Comparison of ENCODE assay signal across 8 cellular contexts in genomic region chr6:28135393-28135792, GRCh38. TPM values are rescaled to one million over a fixed set of nuclear protein-coding genes. Genes with fewer than 3 reads are reported as not detected.
A peak's percentile ranks its signal among the peaks of the same experiment; 100 is the strongest.
DNase-seq lines count a peak whose midpoint lies in the region; ATAC-seq and TF ChIP-seq lines count a peak whose summit lies in the region.

No MANE protein-coding gene starts in this region.

- no peak overlapping the region for H3K23ac ChIP-seq in mesendoderm (ENCODE audit: low read length)

- WGBS in mesendoderm (ENCODE audit: extremely low coverage, insufficient coverage, low lambda C conversion rate): no CpG with 5 or more reads among the region's 3 CpGs

- H3K27ac Mint-ChIP-seq in CD14-positive monocyte: peak overlapping the region; percentile 1 to 99 (median 66)
- peak overlapping the region; percentile 98 for H3K27ac Mint-ChIP-seq in activated CD8-positive, alpha-beta T cell treated with anti-CD3 and anti-CD28 coated beads for 36 hours

- H3K56ac ChIP-seq in mesendoderm (ENCODE audit: low read length): no peak overlapping the region

- H4K5ac ChIP-seq in mesendoderm (ENCODE audit: low read length): no peak overlapping the region

- H3K27me3 Mint-ChIP-seq in CD14-positive monocyte (ENCODE audit: low read depth in 3 of 3): peaks cover 0 to 4% (median 2%) of the 10 kb centered on the region in 3 donors
- H3K27me3 Mint-ChIP-seq in activated CD8-positive, alpha-beta T cell treated with anti-CD3 and anti-CD28 coated beads for 36 hours: no peaks in the 10 kb centered on the region

- no peak for ATAC-seq in activated CD8-positive, alpha-beta T cell treated with anti-CD3 and anti-CD28 coated beads for 36 hours
- no peak for ATAC-seq in GM18909 (IDR thresholded peaks at IDR 0.05; ENCODE audit: poor library complexity, unreplicated experiment)

- no peaks in the 10 kb centered on the region for H3K9me3 Mint-ChIP-seq in CD14-positive monocyte
- H3K9me3 Mint-ChIP-seq in activated CD8-positive, alpha-beta T cell treated with anti-CD3 and anti-CD28 coated beads for 36 hours: no peaks in the 10 kb centered on the region

- no peak overlapping the region for H2AK5ac ChIP-seq in mesendoderm (ENCODE audit: low read length)

- no peaks in the 10 kb centered on the region for H3K79me2 ChIP-seq in mesendoderm (ENCODE audit: control insufficient read depth, insufficient read depth, low read length)

- in situ Hi-C loops in HAP-1 (cut with MboI; ENCODE audit: low sequenced_read_pairs): loop anchor here (10.0 to 25.0 kb wide), 2 partner anchors 127 to 219 kb away; partner anchors contain the start of genes NKAPL, ZKSCAN4 and ZSCAN26

- no peak overlapping the region for H3K4me2 ChIP-seq in mesendoderm (ENCODE audit: low read length)

- H3K36me3 Mint-ChIP-seq in CD14-positive monocyte: peaks cover 10 to 19% of the 10 kb centered on the region in 2 donors
- H3K36me3 Mint-ChIP-seq in activated CD8-positive, alpha-beta T cell treated with anti-CD3 and anti-CD28 coated beads for 36 hours (ENCODE audit: low read depth): peaks cover 31% of the 10 kb centered on the region

- no peak overlapping the region for H2BK5ac ChIP-seq in mesendoderm (ENCODE audit: low read length)

- peaks cover 45% of the 10 kb centered on the region for H3K4me1 Mint-ChIP-seq in CD14-positive monocyte
- peaks cover 58% of the 10 kb centered on the region for H3K4me1 Mint-ChIP-seq in activated CD8-positive, alpha-beta T cell treated with anti-CD3 and anti-CD28 coated beads for 36 hours (ENCODE audit: low read depth)

- POLR2A ChIA-PET in activated CD8-positive, alpha-beta T cell treated with anti-CD3 and anti-CD28 coated beads for 36 hours (lab: Charles Lee): interaction anchor here (3.0 to 3.4 kb wide), 2 partner anchors 10 to 30 kb away, joined by 12 to 15 read pairs; partner anchors contain the start of gene ZSCAN16

- no peak overlapping the region for H2BK120ac ChIP-seq in mesendoderm (ENCODE audit: low read depth, low read length)

- CTCF ChIA-PET in activated CD8-positive, alpha-beta T cell treated with anti-CD3 and anti-CD28 coated beads for 36 hours (lab: Charles Lee): no interaction called here

- H3K4me1 ChIP-seq in HAP-1: peaks cover 12% of the 10 kb centered on the region
- H3K4me1 ChIP-seq in mesendoderm (ENCODE audit: control insufficient read depth, low read depth, low read length): no peaks in the 10 kb centered on the region

- intact Hi-C loops in CD14-positive monocyte (cut with micrococcal nuclease): loop anchor here (5.0 to 10.0 kb wide), 3 partner anchors 53 to 661 kb away; partner anchors contain the start of genes NKAPL (in 2 of the 2), ZKSCAN4 (in 2 of the 2), ZNF165 (in 1 of the 2) and ZNF184 (in 1 of the 2)
- intact Hi-C loops in activated CD8-positive, alpha-beta T cell treated with anti-CD3 and anti-CD28 coated beads for 36 hours (cut with micrococcal nuclease): loop anchor here (2.0 to 10.0 kb wide), 2 partner anchors 119 to 221 kb away; partner anchors contain the start of genes NKAPL and ZKSCAN4

- DNase-seq in CD14-positive monocyte (ENCODE audit: low spot score): no peak
- peak in 1 of 2 experiments; percentile 26 for DNase-seq in HAP-1 (ENCODE audit: low spot score in 2 of 2)
- no peak for DNase-seq in activated CD8-positive, alpha-beta T cell treated with anti-CD3 and anti-CD28 coated beads for 36 hours
- DNase-seq in mesendoderm: peak; percentile 37
- no peak for DNase-seq in amygdala (lab: John Stamatoyannopoulos, UW)
- DNase-seq in foreskin melanocyte: no peak
- no peak for DNase-seq in stimulated activated CD8-positive, alpha-beta memory T cell treated with anti-CD3 and anti-CD28 coated beads, Interleukin-4, amount 100 ng/mL, for 48 hours

- peaks cover 4% of the 10 kb centered on the region for H3K79me1 ChIP-seq in mesendoderm (ENCODE audit: low read length)

- H3K18ac ChIP-seq in mesendoderm (ENCODE audit: low read length): no peak overlapping the region

- H3K27me3 ChIP-seq in HAP-1 (ENCODE audit: low read depth): no peaks in the 10 kb centered on the region
- no peaks in the 10 kb centered on the region for H3K27me3 ChIP-seq in mesendoderm (ENCODE audit: insufficient read depth, low read length, poor library complexity)

- H4K8ac ChIP-seq in mesendoderm (ENCODE audit: low read depth, low read length): no peak overlapping the region

- H3K27ac ChIP-seq in mesendoderm (ENCODE audit: low read depth, low read length): no peak overlapping the region

- H3K4me3 Mint-ChIP-seq in CD14-positive monocyte: no peak overlapping the region
- H3K4me3 Mint-ChIP-seq in activated CD8-positive, alpha-beta T cell treated with anti-CD3 and anti-CD28 coated beads for 36 hours: peak overlapping the region; percentile 87

- no peak overlapping the region for H2BK15ac ChIP-seq in mesendoderm (replicated peaks; ENCODE audit: low read depth)

- H3K36me3 ChIP-seq in HAP-1 (replicated peaks) (no peaks in the 10 kb centered on the region), mesendoderm (ENCODE audit: control insufficient read depth, insufficient read depth, low read length) (no peaks in the 10 kb centered on the region)

- no peaks in the 10 kb centered on the region for H3K9me3 ChIP-seq in HAP-1

- H3K4ac ChIP-seq in mesendoderm (ENCODE audit: low read depth, low read length): no peak overlapping the region

- TF ChIP-seq CTCF in CD14-positive monocyte (IDR thresholded peaks at IDR 0.05): no peak
- no peak for TF ChIP-seq CTCF in activated CD8-positive, alpha-beta T cell treated with anti-CD3 and anti-CD28 coated beads for 36 hours (IDR thresholded peaks at IDR 0.05)

- H3K4me3 ChIP-seq in HAP-1: peak overlapping the region; percentile 58
- H3K4me3 ChIP-seq in mesendoderm (ENCODE audit: low read length): no peak overlapping the region

- no peak overlapping the region for H3K9ac ChIP-seq in mesendoderm (ENCODE audit: low read length)

RNA-seq across cellular contexts. Expression of gene ZKSCAN8, which starts 6.3 kb away (rescaled TPM):
- under 1 TPM; 0.49 to 0.71 TPM for polyA plus RNA-seq in CD14-positive monocyte
- 10 to 100 TPM; 18.9 to 20.3 TPM for total RNA-seq in activated CD8-positive, alpha-beta T cell treated with anti-CD3 and anti-CD28 coated beads for 36 hours
- 10.2 TPM for polyA plus RNA-seq in mesendoderm (2013, experiment 1 of 2)
- polyA plus RNA-seq in mesendoderm (2013, experiment 2 of 2): 10.4 TPM

RNA-seq across cellular contexts. Expression of gene ZSCAN16, which starts 11.0 kb away (rescaled TPM):
- 1 to 10 TPM; 3.5 to 5.9 TPM for polyA plus RNA-seq in CD14-positive monocyte
- total RNA-seq in activated CD8-positive, alpha-beta T cell treated with anti-CD3 and anti-CD28 coated beads for 36 hours: 1 to 10 TPM; 2.0 to 2.3 TPM
- polyA plus RNA-seq in mesendoderm (2013, experiment 1 of 2): 8.8 TPM
- 9.4 TPM for polyA plus RNA-seq in mesendoderm (2013, experiment 2 of 2)

RNA-seq across cellular contexts. Expression of gene ZNF165, which starts 55.0 kb away (rescaled TPM):
- polyA plus RNA-seq in CD14-positive monocyte: under 1 TPM in 1 of 2 donors, not detected in 1; 0.08 TPM
- 1 to 10 TPM; 3.5 to 3.6 TPM for total RNA-seq in activated CD8-positive, alpha-beta T cell treated with anti-CD3 and anti-CD28 coated beads for 36 hours
- 4.6 TPM for polyA plus RNA-seq in mesendoderm (2013, experiment 1 of 2)
- 4.7 TPM for polyA plus RNA-seq in mesendoderm (2013, experiment 2 of 2)
